In the genomic region with DNA sequence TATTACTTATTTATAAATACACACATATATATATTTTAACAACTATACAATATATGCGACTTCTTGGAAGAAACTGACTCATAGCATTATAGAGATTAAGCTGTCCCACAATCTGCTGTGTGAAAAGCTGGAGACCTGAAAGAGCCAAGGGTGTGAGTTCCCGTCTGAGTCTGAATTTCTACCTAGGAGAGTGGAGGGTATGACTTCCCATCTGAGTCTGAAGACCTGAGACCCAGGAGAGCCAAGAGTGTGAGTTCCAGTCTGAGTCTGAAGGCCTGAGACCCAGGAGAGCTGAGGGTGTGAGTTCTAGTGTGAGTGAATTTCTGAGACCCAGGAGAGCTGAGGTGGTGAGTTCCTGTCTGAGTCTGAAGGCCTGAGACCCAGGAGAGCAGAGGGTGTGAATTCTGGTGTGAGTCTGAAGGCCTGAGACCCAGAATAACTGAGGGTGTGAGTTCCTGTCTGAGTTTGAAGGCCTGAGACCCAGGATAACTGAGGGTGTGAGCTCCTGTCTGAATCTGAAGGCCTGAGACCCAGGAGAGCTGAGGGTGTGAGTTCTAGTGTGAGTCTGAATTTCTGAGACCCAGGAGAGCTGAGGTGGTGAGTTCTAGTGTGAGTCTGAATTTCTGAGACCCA, we compare ENCODE assay signal across 21 cellular contexts. TPM values are rescaled to one million over a fixed set of nuclear protein-coding genes. Genes with fewer than 3 reads are reported as not detected.
A peak's percentile ranks its signal among the peaks of the same experiment; 100 is the strongest.
DNase-seq lines count a peak whose midpoint lies in the region; ATAC-seq and TF ChIP-seq lines count a peak whose summit lies in the region.
"Had no signal": no experiment of that assay in that cellular context is flagged by ENCODE, and none has a peak within 500 bp of the region (broad histone marks: within the 10 kb centered on the region; RNA-seq: fewer than 3 reads in every experiment).

No MANE protein-coding gene starts in this region.

- H3K4me3 ChIP-seq in SU-DHL-6 (ENCODE audit: insufficient read depth, low read length, poor library complexity, severe bottlenecking) = no peak overlapping the region
- no peak overlapping the region for H3K4me3 ChIP-seq in gastrocnemius medialis
- H3K4me3 ChIP-seq: heart left ventricle, prostate gland, suprapubic skin had no signal

- H3K9ac ChIP-seq in SU-DHL-6 (ENCODE audit: low read length) = no peak overlapping the region

- no peaks in the 10 kb centered on the region for H3K27me3 Mint-ChIP-seq in activated CD4-positive, alpha-beta T cell treated with anti-CD3 and anti-CD28 coated beads for 36 hours
- H3K27me3 Mint-ChIP-seq in central memory CD8-positive, alpha-beta T cell = no peaks in the 10 kb centered on the region

- H3K36me3 ChIP-seq in SU-DHL-6 (ENCODE audit: low read length) = no peaks in the 10 kb centered on the region
- no peaks in the 10 kb centered on the region for H3K36me3 ChIP-seq in gastrocnemius medialis
- H3K36me3 ChIP-seq: heart left ventricle, prostate gland, suprapubic skin had no signal

- no peak for TF ChIP-seq POLR2A in gastrocnemius medialis (IDR thresholded peaks at IDR 0.05)

- peaks cover 6% of the 10 kb centered on the region for H3K36me3 Mint-ChIP-seq in activated CD4-positive, alpha-beta T cell treated with anti-CD3 and anti-CD28 coated beads for 36 hours (ENCODE audit: low read depth)
- peaks cover 3% of the 10 kb centered on the region for H3K36me3 Mint-ChIP-seq in central memory CD8-positive, alpha-beta T cell (ENCODE audit: insufficient read depth)

- intact Hi-C loops in activated CD4-positive, alpha-beta T cell treated with anti-CD3 and anti-CD28 coated beads for 36 hours (cut with DNase I, micrococcal nuclease) = no loop called here
- intact Hi-C loops in gastrocnemius medialis (cut with DNase I; ENCODE audit: low total_unique reads) = no loop called here

- no peak for TF ChIP-seq CTCF in SU-DHL-6 (IDR thresholded peaks at IDR 0.05; ENCODE audit: insufficient read depth, low read length, poor library complexity, severe bottlenecking)
- no peak for TF ChIP-seq CTCF in gastrocnemius medialis (IDR thresholded peaks at IDR 0.05 in 4 of 5, conservative IDR thresholded peaks at IDR 0.05 in 1 of 5)

- POLR2A ChIA-PET in activated CD4-positive, alpha-beta T cell treated with anti-CD3 and anti-CD28 coated beads for 36 hours (lab: Charles Lee) = no interaction called here

- no peak for DNase-seq in activated CD4-positive, alpha-beta T cell treated with anti-CD3 and anti-CD28 coated beads for 36 hours
- no peak for DNase-seq in activated CD4-positive, alpha-beta T cell treated with anti-CD3 and anti-CD28 coated beads for 48 hours
- DNase-seq in central memory CD8-positive, alpha-beta T cell (ENCODE audit: low spot score in 2 of 2) = no peak
- DNase-seq in gastrocnemius medialis (no peak), SIG-M5 treated with dmso at 0.1 percent for 504 hours (lab: John Stamatoyannopoulos, UW; ENCODE audit: unreplicated experiment) (no peak)
- DNase-seq: amygdala; heart left ventricle; Karpas-422; kidney; NCI-H1436; NK-92 treated with Interleukin-12 subunit alpha and Interleukin-12 subunit beta, amount 100 ng/mL, for 24 hours; T1000 had no signal

- CTCF ChIA-PET in activated CD4-positive, alpha-beta T cell treated with anti-CD3 and anti-CD28 coated beads for 36 hours (lab: Charles Lee) = no interaction called here

- H3K4me1 Mint-ChIP-seq in activated CD4-positive, alpha-beta T cell treated with anti-CD3 and anti-CD28 coated beads for 36 hours = peaks cover 12% of the 10 kb centered on the region
- H3K4me1 Mint-ChIP-seq in central memory CD8-positive, alpha-beta T cell = peaks cover 26% of the 10 kb centered on the region

- H3K27me3 ChIP-seq in SU-DHL-6 (ENCODE audit: low read length) (no peaks in the 10 kb centered on the region), gastrocnemius medialis (no peaks in the 10 kb centered on the region)
- H3K27me3 ChIP-seq: heart left ventricle, suprapubic skin had no signal

- H3K27ac ChIP-seq in SU-DHL-6 (ENCODE audit: low read depth, low read length) = peak overlapping the region; percentile 60
- peak overlapping the region in 3 of 4 donors; percentile 41 to 57 (median 48) for H3K27ac ChIP-seq in gastrocnemius medialis
- H3K27ac ChIP-seq: epithelial cell of prostate, HL-60, prostate gland, suprapubic skin had no signal

- H4K20me1 ChIP-seq in SU-DHL-6 (ENCODE audit: low read depth, low read length) = no peaks in the 10 kb centered on the region

- H3K79me2 ChIP-seq in SU-DHL-6 (ENCODE audit: insufficient read depth, low read length) = peaks cover 5% of the 10 kb centered on the region; the same call in 1 of the 2 replicates

- no peak overlapping the region for H3K4me3 Mint-ChIP-seq in activated CD4-positive, alpha-beta T cell treated with anti-CD3 and anti-CD28 coated beads for 36 hours
- no peak overlapping the region for H3K4me3 Mint-ChIP-seq in central memory CD8-positive, alpha-beta T cell

- H2AFZ ChIP-seq in SU-DHL-6 (ENCODE audit: low read depth, low read length, severe bottlenecking) = no peak overlapping the region

- H3F3A ChIP-seq in SU-DHL-6 (ENCODE audit: insufficient read depth) = peaks cover 5% of the 10 kb centered on the region; the same call in 1 of the 2 replicates

- H3K9me3 ChIP-seq in SU-DHL-6 (ENCODE audit: insufficient read depth, low read length) (no peaks in the 10 kb centered on the region), gastrocnemius medialis (no peaks in the 10 kb centered on the region)
- H3K9me3 ChIP-seq: prostate gland, suprapubic skin had no signal

- H3K4me2 ChIP-seq in SU-DHL-6 (ENCODE audit: low read depth, low read length, poor library complexity, severe bottlenecking) = no peak overlapping the region

- H3K9me3 Mint-ChIP-seq in activated CD4-positive, alpha-beta T cell treated with anti-CD3 and anti-CD28 coated beads for 36 hours (ENCODE audit: low read depth) = peaks cover 6% of the 10 kb centered on the region
- peaks cover 8% of the 10 kb centered on the region for H3K9me3 Mint-ChIP-seq in central memory CD8-positive, alpha-beta T cell

- peak; percentile 90 for ATAC-seq in activated CD4-positive, alpha-beta T cell treated with anti-CD3 and anti-CD28 coated beads for 36 hours
- ATAC-seq in central memory CD8-positive, alpha-beta T cell (replicated peaks; ENCODE audit: extremely low read depth, poor library complexity, severe bottlenecking) = no peak
- ATAC-seq in gastrocnemius medialis (no peak), HG03432 (IDR thresholded peaks at IDR 0.05; ENCODE audit: unreplicated experiment) (no peak), GM19397 (IDR thresholded peaks at IDR 0.05; ENCODE audit: unreplicated experiment) (no peak)
- ATAC-seq: Right ventricle myocardium inferior had no signal

- in situ Hi-C loops in gastrocnemius medialis (cut with MboI; ENCODE audit: low sequenced_read_pairs in 4 of 4) = no loop called here

- no peaks in the 10 kb centered on the region for H3K9me2 ChIP-seq in SU-DHL-6 (replicated peaks; ENCODE audit: insufficient read depth, low read length)

- peak overlapping the region; percentile 76 for H3K27ac Mint-ChIP-seq in activated CD4-positive, alpha-beta T cell treated with anti-CD3 and anti-CD28 coated beads for 36 hours
- peak overlapping the region; percentile 82 for H3K27ac Mint-ChIP-seq in central memory CD8-positive, alpha-beta T cell (ENCODE audit: low read depth)

- H3K4me1 ChIP-seq in gastrocnemius medialis = no peaks in the 10 kb centered on the region
- H3K4me1 ChIP-seq: prostate gland, suprapubic skin had no signal

RNA-seq across cellular contexts. Expression of gene P2RY8, which starts 8.9 kb away (rescaled TPM):
- 10 to 100 TPM; 19.8 to 21.2 TPM for total RNA-seq in activated CD4-positive, alpha-beta T cell treated with anti-CD3 and anti-CD28 coated beads for 36 hours
- total RNA-seq in gastrocnemius medialis = 1 to 10 TPM in 1 of 4 donors, under 1 TPM in 3; 0.36 to 1.1 (median 0.62) TPM
- total RNA-seq: G401 had no signal

RNA-seq across cellular contexts. Expression of gene AKAP17A, which starts 45.5 kb away (rescaled TPM):
- total RNA-seq in activated CD4-positive, alpha-beta T cell treated with anti-CD3 and anti-CD28 coated beads for 36 hours = 10 to 100 TPM; 49.7 to 51.2 TPM
- total RNA-seq in gastrocnemius medialis = 10 to 100 TPM; 14.1 to 15.9 (median 14.5) TPM

Comparison
In these comparisons a context has a peak if more than half of its experiments do, and no peak if none do; other contexts are left out.
1. RNA of gene P2RY8, which starts 8.9 kb away (total RNA-seq): 19.8 to 21.2 TPM in activated CD4-positive, alpha-beta T cell treated with anti-CD3 and anti-CD28 coated beads for 36 hours; 0.36 to 1.1 TPM in gastrocnemius medialis; every median in the first group is over 10 times any median in the second.